ENCODE assay signal across 8 cellular contexts in the genomic region with DNA sequence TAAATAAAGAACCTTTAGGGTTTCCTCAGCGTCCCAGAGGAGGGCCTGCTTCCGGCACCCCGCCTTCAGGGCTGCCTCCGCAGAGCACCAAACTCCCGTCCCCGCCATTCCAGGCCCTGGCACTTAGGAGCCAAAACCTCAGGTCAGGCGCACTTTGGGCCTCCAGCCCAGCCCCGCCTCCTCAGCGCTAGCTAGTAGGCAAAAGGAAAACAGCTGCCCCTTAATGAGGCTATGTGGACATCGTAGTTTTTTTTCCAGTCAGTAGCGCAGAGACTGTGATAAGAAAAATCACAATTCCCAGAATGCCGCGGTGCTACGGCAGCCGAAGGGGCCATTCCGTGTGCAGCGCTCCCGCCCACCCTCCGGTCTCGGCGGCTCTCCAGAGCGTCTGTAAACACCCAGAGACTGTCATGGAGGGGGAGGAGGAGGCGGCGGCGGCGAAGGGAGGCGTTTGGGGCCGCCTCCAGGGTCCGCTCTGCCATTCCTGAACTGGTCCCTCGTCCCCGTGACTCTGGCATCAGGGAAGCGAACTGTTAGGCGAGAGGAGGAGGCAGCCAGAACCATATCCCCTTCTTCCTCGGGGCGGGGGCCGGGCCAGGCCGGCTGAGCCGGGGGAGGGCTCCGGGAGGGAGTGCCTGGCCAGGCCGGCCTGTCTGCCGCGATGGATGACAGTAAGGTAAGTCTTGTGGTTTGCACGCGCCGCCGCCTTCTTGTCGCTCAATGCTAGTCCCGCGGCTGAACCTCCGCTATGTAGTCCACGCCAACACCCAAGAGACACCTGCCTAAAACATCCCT. TPM values are rescaled to one million over a fixed set of nuclear protein-coding genes. Genes with fewer than 3 reads are reported as not detected.
DNase-seq lines count a peak whose midpoint lies in the region; ATAC-seq and TF ChIP-seq lines count a peak whose summit lies in the region.

A gene with protein sequence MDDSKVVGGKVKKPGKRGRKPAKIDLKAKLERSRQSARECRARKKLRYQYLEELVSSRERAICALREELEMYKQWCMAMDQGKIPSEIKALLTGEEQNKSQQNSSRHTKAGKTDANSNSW (plus strand): TSS at position 365 of the 795 bp plus-strand sequence. CDS start 297 bp downstream, at position 662.

- H3K4me3 ChIP-seq in DND-41 (ENCODE audit: low read depth in 1 of 2, low read length in 2 of 2): peak within 1 kb of the TSS; percentile 55 to 67
- peak within 1 kb of the TSS; percentile 77 for H3K4me3 ChIP-seq in Karpas-422 (ENCODE audit: low read length)
- H3K4me3 ChIP-seq in fibroblast of mammary gland (ENCODE audit: control insufficient read depth, low read depth, low read length): peak within 1 kb of the TSS; percentile 89

- POLR2A ChIA-PET in naive thymus-derived CD8-positive, alpha-beta T cell (lab: Charles Lee): interaction anchor here (0.6 to 4.0 kb wide), 18 partner anchors 10 to 255 kb away, joined by 3 to 25 read pairs (median 4); a partner anchor contains a TSS

- TF ChIP-seq CTCF in DND-41 (IDR thresholded peaks at IDR 0.05; ENCODE audit: borderline replicate concordance, extremely low read depth, low read length, poor library complexity, severe bottlenecking): no peak
- TF ChIP-seq CTCF in fibroblast of mammary gland (conservative IDR thresholded peaks at IDR 0.05; ENCODE audit: control insufficient read depth, insufficient read depth, low read depth, low read length): no peak

- H3K27ac ChIP-seq in DND-41 (ENCODE audit: low read length) (peak within 1 kb of the TSS; percentile 89), Karpas-422 (ENCODE audit: low read length) (peak within 1 kb of the TSS; percentile 55)

- peaks cover 28% of the 10 kb centered on the region for H3K4me1 ChIP-seq in DND-41 (ENCODE audit: insufficient read depth, low read length)
- H3K4me1 ChIP-seq in Karpas-422 (ENCODE audit: low read length): peaks cover 32% of the 10 kb centered on the region

- H3K27me3 Mint-ChIP-seq in activated T-helper 2 cell treated with anti-CD3 and anti-CD28 coated beads, Interferon-gamma antibody, Interleukin-2, Interleukin-4, amounts not matched to agents 10 μg/mL and 5 μg/mL and 100 μg/mL, durations not matched to agents 14 hours and 24 hours and 36 hours (ENCODE audit: low read depth): no peaks in the 10 kb centered on the region
- no peaks in the 10 kb centered on the region for H3K27me3 Mint-ChIP-seq in naive thymus-derived CD8-positive, alpha-beta T cell

- ATAC-seq in DND-41 (ENCODE audit: insufficient read depth, low read depth) (peak; percentile 90), GM21786 (IDR thresholded peaks at IDR 0.05; ENCODE audit: unreplicated experiment) (peak; percentile 60)
- ATAC-seq in naive thymus-derived CD8-positive, alpha-beta T cell: peak; percentile 89

- no peaks in the 10 kb centered on the region for H3K9me3 ChIP-seq in DND-41 (ENCODE audit: insufficient read depth, low read length, severe bottlenecking)
- H3K9me3 ChIP-seq in Karpas-422 (ENCODE audit: low read length): no peaks in the 10 kb centered on the region

- H3K27me3 ChIP-seq in DND-41 (ENCODE audit: insufficient read depth, low read length, poor library complexity) (no peaks in the 10 kb centered on the region), Karpas-422 (ENCODE audit: low read length) (no peaks in the 10 kb centered on the region)

- peak within 1 kb of the TSS; percentile 94 for H3K4me3 Mint-ChIP-seq in activated T-helper 2 cell treated with anti-CD3 and anti-CD28 coated beads, Interferon-gamma antibody, Interleukin-2, Interleukin-4, amounts not matched to agents 10 μg/mL and 5 μg/mL and 100 μg/mL, durations not matched to agents 14 hours and 24 hours and 36 hours (ENCODE audit: low read depth)
- peak within 1 kb of the TSS; percentile 87 to 99 (median 92) for H3K4me3 Mint-ChIP-seq in naive thymus-derived CD8-positive, alpha-beta T cell

- H3K4me1 Mint-ChIP-seq in activated T-helper 2 cell treated with anti-CD3 and anti-CD28 coated beads, Interferon-gamma antibody, Interleukin-2, Interleukin-4, amounts not matched to agents 10 μg/mL and 5 μg/mL and 100 μg/mL, durations not matched to agents 14 hours and 24 hours and 36 hours (ENCODE audit: low read depth): peaks cover 49% of the 10 kb centered on the region
- H3K4me1 Mint-ChIP-seq in naive thymus-derived CD8-positive, alpha-beta T cell: peaks cover 19 to 66% (median 54%) of the 10 kb centered on the region in 4 donors

- intact Hi-C loops in activated T-helper 2 cell treated with anti-CD3 and anti-CD28 coated beads, Interferon-gamma antibody, Interleukin-2, Interleukin-4, amounts not matched to agents 10 μg/mL and 5 μg/mL and 100 μg/mL, durations not matched to agents 14 hours and 24 hours and 36 hours (cut with micrococcal nuclease): loop anchor here (1.0 to 5.0 kb wide), 7 partner anchors 28 to 254 kb away; a partner anchor contains a TSS

- DNase-seq in DND-41 (peak; percentile 85), Karpas-422 (peak; percentile 94), RPMI8226 (peak; percentile 93), fibroblast of mammary gland (ENCODE audit: low read depth) (peak; percentile 97)
- peak; percentile 79 for DNase-seq in activated T-helper 2 cell treated with anti-CD3 and anti-CD28 coated beads, Interferon-gamma antibody, Interleukin-2, Interleukin-4, amounts not matched to agents 10 μg/mL and 5 μg/mL and 100 μg/mL, durations not matched to agents 14 hours and 24 hours and 36 hours (ENCODE audit: low spot score)
- peak; percentile 74 to 93 (median 88) for DNase-seq in naive thymus-derived CD8-positive, alpha-beta T cell
- peak; percentile 77 to 92 (median 84) for DNase-seq in stimulated activated naive CD4-positive, alpha-beta T cell (lab: John Stamatoyannopoulos, UW)

- H2AFZ ChIP-seq in DND-41 (ENCODE audit: low read depth, low read length) (peak within 1 kb of the TSS; percentile 92), Karpas-422 (ENCODE audit: low read length) (peak within 1 kb of the TSS; percentile 94)

- H3K27ac Mint-ChIP-seq in activated T-helper 2 cell treated with anti-CD3 and anti-CD28 coated beads, Interferon-gamma antibody, Interleukin-2, Interleukin-4, amounts not matched to agents 10 μg/mL and 5 μg/mL and 100 μg/mL, durations not matched to agents 14 hours and 24 hours and 36 hours: peak within 1 kb of the TSS; percentile 88
- H3K27ac Mint-ChIP-seq in naive thymus-derived CD8-positive, alpha-beta T cell: peak within 1 kb of the TSS; percentile 89 to 100 (median 99)

- peak within 1 kb of the TSS; percentile 78 for H3K9ac ChIP-seq in DND-41 (ENCODE audit: low read depth, low read length)
- H3K9ac ChIP-seq in Karpas-422 (ENCODE audit: low read length): peak within 1 kb of the TSS; percentile 82

- H3K36me3 ChIP-seq in DND-41 (ENCODE audit: insufficient read depth, low read length): peaks cover 4% of the 10 kb centered on the region; the same call in 1 of the 2 replicates
- no peaks in the 10 kb centered on the region for H3K36me3 ChIP-seq in Karpas-422 (ENCODE audit: insufficient read depth, low read length)

- no peaks in the 10 kb centered on the region for H3K9me3 Mint-ChIP-seq in activated T-helper 2 cell treated with anti-CD3 and anti-CD28 coated beads, Interferon-gamma antibody, Interleukin-2, Interleukin-4, amounts not matched to agents 10 μg/mL and 5 μg/mL and 100 μg/mL, durations not matched to agents 14 hours and 24 hours and 36 hours
- no peaks in the 10 kb centered on the region for H3K9me3 Mint-ChIP-seq in naive thymus-derived CD8-positive, alpha-beta T cell

- no peaks in the 10 kb centered on the region for H4K20me1 ChIP-seq in DND-41 (ENCODE audit: insufficient read depth, low read length)
- H4K20me1 ChIP-seq in Karpas-422 (ENCODE audit: insufficient read depth, low read depth, low read length): no peaks in the 10 kb centered on the region

- H3K79me2 ChIP-seq in DND-41 (ENCODE audit: insufficient read depth, low read length): peaks cover 14% of the 10 kb centered on the region
- peaks cover 9% of the 10 kb centered on the region; the same call in 1 of the 2 replicates for H3K79me2 ChIP-seq in Karpas-422 (ENCODE audit: low read length)

- no peaks in the 10 kb centered on the region for H3K9me2 ChIP-seq in Karpas-422 (replicated peaks; ENCODE audit: insufficient read depth, low read length)

- H3K4me2 ChIP-seq in DND-41 (ENCODE audit: insufficient read depth, low read length) (peak within 1 kb of the TSS; percentile 83), Karpas-422 (ENCODE audit: low read depth, low read length, poor library complexity, severe bottlenecking) (peak within 1 kb of the TSS; percentile 78)

- H3K36me3 Mint-ChIP-seq in activated T-helper 2 cell treated with anti-CD3 and anti-CD28 coated beads, Interferon-gamma antibody, Interleukin-2, Interleukin-4, amounts not matched to agents 10 μg/mL and 5 μg/mL and 100 μg/mL, durations not matched to agents 14 hours and 24 hours and 36 hours (ENCODE audit: low read depth): peaks cover 20% of the 10 kb centered on the region
- peaks cover 0 to 17% (median 3%) of the 10 kb centered on the region in 3 donors for H3K36me3 Mint-ChIP-seq in naive thymus-derived CD8-positive, alpha-beta T cell

RNA-seq across cellular contexts. Expression of the gene that starts here (rescaled TPM):
- 14.1 and 19.3 TPM in 2 replicates for total RNA-seq in Karpas-422 (2014; rRNA removed; shearing (Covaris generic); ENCODE audit: low replicate concordance)
- 22.3 and 23.3 TPM in 2 replicates for total RNA-seq in activated T-helper 2 cell treated with anti-CD3 and anti-CD28 coated beads, Interferon-gamma antibody, Interleukin-2, Interleukin-4, amounts not matched to agents 10 μg/mL and 5 μg/mL and 100 μg/mL, durations not matched to agents 14 hours and 24 hours and 36 hours
- total RNA-seq in naive thymus-derived CD8-positive, alpha-beta T cell: 10 to 100 TPM; 35.1 to 35.5 TPM
- 10 to 100 TPM; 36.5 to 46.8 (median 44.7) TPM for polyA plus RNA-seq in naive thymus-derived CD8-positive, alpha-beta T cell

Comparison
In these comparisons a context has a peak if more than half of its experiments do, and no peak if none do; other contexts are left out.
1. Peak in every context shown above with its lines: DNase-seq, ATAC-seq, H3K4me3 ChIP-seq and H3K27ac ChIP-seq.